In genomic region chr19:37313335-37313627, GRCh38 we compare ENCODE assay signal across 9 cellular contexts. TPM values are rescaled to one million over a fixed set of nuclear protein-coding genes. Genes with fewer than 3 reads are reported as not detected.
DNase-seq lines count a peak whose midpoint lies in the region; ATAC-seq and TF ChIP-seq lines count a peak whose summit lies in the region.
"Had no signal": no experiment of that assay in that cellular context is flagged by ENCODE, and none has a peak within 500 bp of the region (broad histone marks: within the 10 kb centered on the region; RNA-seq: fewer than 3 reads in every experiment).

No MANE protein-coding gene starts in this region.

- no peak for TF ChIP-seq CTCF in WTC11 (IDR thresholded peaks at IDR 0.05)

- peak overlapping the region; percentile 63 for H3K4me3 Mint-ChIP-seq in activated T-cell treated with anti-CD3 and anti-CD28 coated beads, Interleukin-2, amount 50 U/mL, for 4 hours
- H3K4me3 Mint-ChIP-seq in WTC11, result peak overlapping the region; percentile 69
- H3K4me3 Mint-ChIP-seq in stimulated activated naive B cell treated with anti-CD40 and anti-IgM and Interleukin-4, amounts not matched to agents 10 μg/mL and 1 μg/mL and 100 μg/mL, for 72 hours, result peak overlapping the region; percentile 77 to 82

- no peak overlapping the region for H3K9ac ChIP-seq in iPS-15b (ENCODE audit: low read depth, low read length)

- POLR2A ChIA-PET in WTC11 (lab: Charles Lee), result no interaction called here

- peaks cover 9% of the 10 kb centered on the region for H3K4me1 ChIP-seq in iPS-15b (ENCODE audit: control insufficient read depth, insufficient read depth, low read length)

- ATAC-seq in activated T-cell treated with anti-CD3 and anti-CD28 coated beads, Interleukin-2, amount 50 U/mL, for 4 hours, result no peak
- ATAC-seq in WTC11 (no peak), HG03457 (IDR thresholded peaks at IDR 0.05; ENCODE audit: unreplicated experiment) (no peak)
- no peak for ATAC-seq in stimulated activated naive B cell treated with anti-CD40 and anti-IgM and Interleukin-4, amounts not matched to agents 10 μg/mL and 1 μg/mL and 100 μg/mL, for 72 hours (replicated peaks)

- H3K36me3 ChIP-seq in iPS-15b (ENCODE audit: control insufficient read depth, insufficient read depth, low read length), result no peaks in the 10 kb centered on the region

- no peak for DNase-seq in activated T-cell treated with anti-CD3 and anti-CD28 coated beads, Interleukin-2, amount 50 U/mL, for 4 hours
- DNase-seq in activated T-cell treated with anti-CD3 and anti-CD28 coated beads, Interleukin-2, amount 50 U/mL, for 48 hours, result no peak
- DNase-seq in WTC11 (ENCODE audit: low spot score) (no peak), mesenteric fat pad (ENCODE audit: low spot score) (no peak), NCI-H526 treated with DMSO at 0.1 percent for 48 hours (lab: John Stamatoyannopoulos, UW) (no peak)
- no peak for DNase-seq in stimulated activated naive B cell treated with anti-CD40 and anti-IgM and Interleukin-4, amounts not matched to agents 10 μg/mL and 1 μg/mL and 100 μg/mL, for 72 hours
- DNase-seq: Kasumi-1 had no signal

- H3K27ac Mint-ChIP-seq in WTC11, result no peak overlapping the region
- no peak overlapping the region for H3K27ac Mint-ChIP-seq in stimulated activated naive B cell treated with anti-CD40 and anti-IgM and Interleukin-4, amounts not matched to agents 10 μg/mL and 1 μg/mL and 100 μg/mL, for 72 hours

- peak overlapping the region; percentile 56 for H3K4me3 ChIP-seq in iPS-15b (ENCODE audit: low read depth, low read length)

- H3K27me3 ChIP-seq in iPS-15b (ENCODE audit: control insufficient read depth, insufficient read depth, low read length), result no peaks in the 10 kb centered on the region

- CTCF ChIA-PET in WTC11 (lab: Charles Lee), result no interaction called here

- H3K36me3 Mint-ChIP-seq in activated T-cell treated with anti-CD3 and anti-CD28 coated beads, Interleukin-2, amount 50 U/mL, for 4 hours (ENCODE audit: insufficient read depth), result peaks cover 2% of the 10 kb centered on the region
- no peaks in the 10 kb centered on the region for H3K36me3 Mint-ChIP-seq in WTC11
- peaks cover 4 to 9% of the 10 kb centered on the region in 2 donors for H3K36me3 Mint-ChIP-seq in stimulated activated naive B cell treated with anti-CD40 and anti-IgM and Interleukin-4, amounts not matched to agents 10 μg/mL and 1 μg/mL and 100 μg/mL, for 72 hours

- peaks cover 10% of the 10 kb centered on the region for H3K9me3 Mint-ChIP-seq in activated T-cell treated with anti-CD3 and anti-CD28 coated beads, Interleukin-2, amount 50 U/mL, for 4 hours
- H3K9me3 Mint-ChIP-seq in WTC11, result peaks cover 4% of the 10 kb centered on the region; the same call in 1 of the 2 replicates
- peaks cover 3 to 5% of the 10 kb centered on the region in 2 donors for H3K9me3 Mint-ChIP-seq in stimulated activated naive B cell treated with anti-CD40 and anti-IgM and Interleukin-4, amounts not matched to agents 10 μg/mL and 1 μg/mL and 100 μg/mL, for 72 hours

- no peaks in the 10 kb centered on the region for H3K9me3 ChIP-seq in iPS-15b (ENCODE audit: control insufficient read depth, insufficient read depth, low read length)

- peaks cover 20% of the 10 kb centered on the region for H3K4me1 Mint-ChIP-seq in activated T-cell treated with anti-CD3 and anti-CD28 coated beads, Interleukin-2, amount 50 U/mL, for 4 hours (ENCODE audit: low read depth)
- H3K4me1 Mint-ChIP-seq in WTC11, result peaks cover 19% of the 10 kb centered on the region
- H3K4me1 Mint-ChIP-seq in stimulated activated naive B cell treated with anti-CD40 and anti-IgM and Interleukin-4, amounts not matched to agents 10 μg/mL and 1 μg/mL and 100 μg/mL, for 72 hours, result peaks cover 15 to 21% of the 10 kb centered on the region in 2 donors

- peaks cover 3% of the 10 kb centered on the region for H3K27me3 Mint-ChIP-seq in activated T-cell treated with anti-CD3 and anti-CD28 coated beads, Interleukin-2, amount 50 U/mL, for 4 hours (ENCODE audit: low read depth)
- no peaks in the 10 kb centered on the region for H3K27me3 Mint-ChIP-seq in WTC11 (ENCODE audit: low read depth)
- H3K27me3 Mint-ChIP-seq in stimulated activated naive B cell treated with anti-CD40 and anti-IgM and Interleukin-4, amounts not matched to agents 10 μg/mL and 1 μg/mL and 100 μg/mL, for 72 hours, result peaks cover 5 to 6% of the 10 kb centered on the region in 2 donors

TF ChIP-seq in WTC11, 78 proteins besides CTCF, POLR2A, EP300 and RAD21:
- TF ChIP-seq ATF1 (CRISPR knock-in tag; IDR thresholded peaks at IDR 0.05) (no peak), ETV6 (CRISPR knock-in tag; IDR thresholded peaks at IDR 0.05) (no peak), AR (CRISPR knock-in tag; IDR thresholded peaks at IDR 0.05) (no peak), EMX1 (CRISPR knock-in tag; IDR thresholded peaks at IDR 0.05) (no peak), MLX (CRISPR knock-in tag; IDR thresholded peaks at IDR 0.05) (no peak), CDX4 (CRISPR knock-in tag; IDR thresholded peaks at IDR 0.05; ENCODE audit: borderline replicate concordance) (no peak), ATF3 (CRISPR knock-in tag; conservative IDR thresholded peaks at IDR 0.05) (no peak), ZNF121 (CRISPR knock-in tag; IDR thresholded peaks at IDR 0.05) (no peak), ZNF532 (CRISPR knock-in tag; IDR thresholded peaks at IDR 0.05; ENCODE audit: borderline replicate concordance) (no peak)

RNA-seq across cellular contexts. Expression of gene ZNF527, which starts 57.6 kb away (rescaled TPM):
- total RNA-seq in activated T-cell treated with anti-CD3 and anti-CD28 coated beads, Interleukin-2, amount 50 U/mL, for 4 hours, result 1 to 10 TPM; 3.7 to 4.5 (median 3.8) TPM
- total RNA-seq in WTC11 (2021) (3.3 to 3.9 TPM (median 3.3 TPM) in 3 replicates), mesenteric fat pad (3.0 TPM)
